14 cellular contexts compared by ENCODE assay signal in genomic region chr1:212684511-212685090, GRCh38.
"Had no signal": no experiment of that assay in that cellular context is flagged by ENCODE, and none has a peak within 500 bp of the region (broad histone marks: within the 10 kb centered on the region; RNA-seq: fewer than 3 reads in every experiment).

No MANE protein-coding gene starts in this region.

- H3K4me3 ChIP-seq: lower lobe of right lung, neural progenitor cell, sigmoid colon, spleen, transverse colon had no signal

- DNase-seq: activated CD4-positive, alpha-beta T cell treated with anti-CD3 and anti-CD28 coated beads for 4 hours; activated effector memory CD4-positive, alpha-beta T cell treated with Interleukin-2 at 50 U/mL for 16 hours; activated naive CD4-positive, alpha-beta T cell treated with anti-CD3 and anti-CD28 coated beads, Interleukin-2, amount 50 U/mL, for 16 hours; amniotic stem cell; left colon; lower lobe of right lung; midbrain; sigmoid colon; spleen; transverse colon had no signal

- H3K9me3 ChIP-seq: lower lobe of right lung, sigmoid colon, spleen, transverse colon had no signal

- H3K4me3 Mint-ChIP-seq: neural progenitor cell, WTC11 had no signal

- H3K27ac Mint-ChIP-seq: neural progenitor cell, WTC11 had no signal

- H3K4me1 ChIP-seq: neural progenitor cell, parathyroid adenoma, sigmoid colon, transverse colon had no signal

- H3K36me3 ChIP-seq: lower lobe of right lung, neural progenitor cell, sigmoid colon, transverse colon had no signal

- H3K36me3 Mint-ChIP-seq: neural progenitor cell, WTC11 had no signal

- ATAC-seq: esophagus mucosa, left colon, lower lobe of right lung, WTC11 had no signal

- H3K27ac ChIP-seq: lower lobe of right lung, neural progenitor cell, parathyroid adenoma, sigmoid colon, transverse colon had no signal

- H3K9me3 Mint-ChIP-seq: neural progenitor cell, WTC11 had no signal

- H3K9ac ChIP-seq: neural progenitor cell, parathyroid adenoma had no signal

- H3K27me3 ChIP-seq: sigmoid colon, spleen had no signal
